ENCODE assay signal across 13 cellular contexts in the genomic region with DNA sequence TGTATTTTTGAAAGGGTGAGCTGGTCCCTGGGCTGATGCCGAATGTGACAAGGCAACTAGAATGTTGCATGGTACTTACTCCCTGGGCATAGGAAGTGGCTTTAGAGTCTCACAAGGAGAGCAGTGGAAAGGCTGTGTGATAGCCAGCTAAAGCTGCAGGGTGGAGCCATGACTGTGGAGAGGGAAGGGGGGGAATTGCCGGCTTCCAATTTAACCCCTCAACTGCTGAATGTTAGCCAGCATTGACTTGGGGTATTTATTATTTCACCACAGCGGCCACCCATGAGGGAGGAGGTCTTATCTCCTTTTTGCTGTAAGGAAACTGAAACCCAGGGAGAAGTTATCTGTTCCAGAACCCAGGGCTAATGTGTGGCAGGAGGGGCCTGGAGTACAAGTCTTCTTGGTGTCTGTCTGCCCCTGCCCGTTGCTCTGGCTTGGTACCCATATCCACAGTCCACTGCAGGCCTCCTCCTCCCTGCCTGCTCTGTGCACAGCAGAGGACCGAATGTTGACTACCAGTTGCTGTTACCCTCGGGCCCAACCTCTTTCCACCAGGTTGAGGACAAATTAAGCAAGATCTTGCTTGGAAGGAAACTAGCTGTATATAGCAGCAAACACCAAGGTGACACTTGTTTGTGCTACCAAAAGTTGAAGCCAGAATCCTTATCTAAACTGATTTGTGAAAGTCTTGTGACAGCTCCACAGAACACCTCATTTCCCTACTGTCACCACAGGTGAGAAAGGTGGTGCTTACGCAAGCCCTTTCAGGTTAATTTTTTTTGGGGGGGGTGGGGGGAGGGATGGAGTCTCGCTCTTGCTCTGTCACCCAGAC. TPM values are rescaled to one million over a fixed set of nuclear protein-coding genes. Genes with fewer than 3 reads are reported as not detected.
DNase-seq lines count a peak whose midpoint lies in the region; ATAC-seq and TF ChIP-seq lines count a peak whose summit lies in the region.
"Had no signal": no experiment of that assay in that cellular context is flagged by ENCODE, and none has a peak within 500 bp of the region (broad histone marks: within the 10 kb centered on the region; RNA-seq: fewer than 3 reads in every experiment).

No MANE protein-coding gene starts in this region.

- peak overlapping the region; percentile 12 to 90 (median 51) for H3K27ac ChIP-seq in Peyer's patch
- peak overlapping the region; percentile 55 for H3K27ac ChIP-seq in mesodermal cell (ENCODE audit: low read depth, low read length, severe bottlenecking)
- H3K27ac ChIP-seq in thoracic aorta: peak overlapping the region; percentile 95 to 96

- TF ChIP-seq CTCF in Peyer's patch (IDR thresholded peaks at IDR 0.05) (no peak), chondrocyte (IDR thresholded peaks at IDR 0.05) (no peak), thoracic aorta (IDR thresholded peaks at IDR 0.05) (no peak)

- no peaks in the 10 kb centered on the region for H3K27me3 Mint-ChIP-seq in chondrocyte (ENCODE audit: low read depth)
- no peaks in the 10 kb centered on the region for H3K27me3 Mint-ChIP-seq in activated T-cell treated with anti-CD3 and anti-CD28 coated beads, Interleukin-2, amount 50 U/mL, for 72 hours (ENCODE audit: low read depth)
- H3K27me3 Mint-ChIP-seq: activated naive CD8-positive, alpha-beta T cell treated with anti-CD3 and anti-CD28 coated beads, Interleukin-2, amount 50 U/mL, for 24 hours had no signal

- no peak for TF ChIP-seq POLR2A in Peyer's patch (IDR thresholded peaks at IDR 0.05)

- peak overlapping the region; percentile 42 for H3K4me3 Mint-ChIP-seq in chondrocyte (ENCODE audit: unreplicated experiment)
- no peak overlapping the region for H3K4me3 Mint-ChIP-seq in activated T-cell treated with anti-CD3 and anti-CD28 coated beads, Interleukin-2, amount 50 U/mL, for 72 hours
- H3K4me3 Mint-ChIP-seq: activated naive CD8-positive, alpha-beta T cell treated with anti-CD3 and anti-CD28 coated beads, Interleukin-2, amount 50 U/mL, for 24 hours had no signal

- WGBS in mesodermal cell (ENCODE audit: insufficient coverage in 2 of 2), 2 experiments: 64 to 66% methylated on average over 3 to 4 of the region's 8 CpGs

- H3K4me1 ChIP-seq in Peyer's patch (peaks cover 0 to 56% (median 3%) of the 10 kb centered on the region in 4 donors), mesodermal cell (ENCODE audit: control insufficient read depth, insufficient read depth, low read length, poor library complexity, severe bottlenecking) (peaks cover 61% of the 10 kb centered on the region), thoracic aorta (ENCODE audit: control insufficient read depth in 1 of 2, low read depth in 2 of 2) (peaks cover 88 to 97% of the 10 kb centered on the region in 2 donors)

- DNase-seq in Peyer's patch (no peak), chondrocyte (ENCODE audit: low spot score) (no peak), thoracic aorta (ENCODE audit: low spot score) (no peak), NCI-H187 (lab: John Stamatoyannopoulos, UW) (no peak)
- DNase-seq in activated T-cell treated with anti-CD3 and anti-CD28 coated beads, Interleukin-2, amount 50 U/mL, for 72 hours: no peak
- DNase-seq: activated CD4-positive, CD25-positive, alpha-beta regulatory T cell treated with anti-CD3 and anti-CD28 coated beads, Interleukin-2, amount 50 U/mL, for 72 hours; activated naive CD8-positive, alpha-beta T cell treated with anti-CD3 and anti-CD28 coated beads, Interleukin-2, amount 50 U/mL, for 24 hours; DND-41; NCI-H1436 treated with DMSO at 0.1 percent for 48 hours had no signal

- H3K36me3 Mint-ChIP-seq in chondrocyte (ENCODE audit: low read depth): peaks cover 3% of the 10 kb centered on the region
- peaks cover 0 to 7% of the 10 kb centered on the region in 2 donors for H3K36me3 Mint-ChIP-seq in activated T-cell treated with anti-CD3 and anti-CD28 coated beads, Interleukin-2, amount 50 U/mL, for 72 hours (ENCODE audit: insufficient read depth in 2 of 2)

- H3K9me3 ChIP-seq in Peyer's patch: no peaks in the 10 kb centered on the region
- no peaks in the 10 kb centered on the region for H3K9me3 ChIP-seq in mesodermal cell (ENCODE audit: control insufficient read depth, low read length)
- H3K9me3 ChIP-seq in thoracic aorta: no peaks in the 10 kb centered on the region

- H3K9me3 Mint-ChIP-seq in chondrocyte (ENCODE audit: low read depth): no peaks in the 10 kb centered on the region
- no peaks in the 10 kb centered on the region for H3K9me3 Mint-ChIP-seq in activated T-cell treated with anti-CD3 and anti-CD28 coated beads, Interleukin-2, amount 50 U/mL, for 72 hours
- H3K9me3 Mint-ChIP-seq: activated naive CD8-positive, alpha-beta T cell treated with anti-CD3 and anti-CD28 coated beads, Interleukin-2, amount 50 U/mL, for 24 hours had no signal

- no peaks in the 10 kb centered on the region for H3K27me3 ChIP-seq in Peyer's patch
- H3K27me3 ChIP-seq in thoracic aorta (replicated peaks; ENCODE audit: insufficient read depth): no peaks in the 10 kb centered on the region

- H3K4me3 ChIP-seq in Peyer's patch (no peak overlapping the region), mesodermal cell (ENCODE audit: extremely low read depth, insufficient read depth, low read length, poor library complexity, severe bottlenecking) (no peak overlapping the region), thoracic aorta (no peak overlapping the region)

- ATAC-seq in thoracic aorta (ENCODE audit: insufficient number of reproducible peaks, low FRiP score, low read depth) (no peak), GM21619 (IDR thresholded peaks at IDR 0.05; ENCODE audit: unreplicated experiment) (no peak), HG02840 (IDR thresholded peaks at IDR 0.05; ENCODE audit: low FRiP score, unreplicated experiment) (no peak)
- ATAC-seq in activated T-cell treated with anti-CD3 and anti-CD28 coated beads, Interleukin-2, amount 50 U/mL, for 72 hours (replicated peaks in 1 of 2): no peak
- ATAC-seq: activated naive CD8-positive, alpha-beta T cell treated with anti-CD3 and anti-CD28 coated beads, Interleukin-2, amount 50 U/mL, for 24 hours; PC-3 had no signal

- no peaks in the 10 kb centered on the region for H3K36me3 ChIP-seq in Peyer's patch
- peaks cover 9% of the 10 kb centered on the region for H3K36me3 ChIP-seq in mesodermal cell (ENCODE audit: control insufficient read depth, insufficient read depth, low read length)
- no peaks in the 10 kb centered on the region for H3K36me3 ChIP-seq in thoracic aorta

- H3K4me1 Mint-ChIP-seq in chondrocyte (ENCODE audit: low read depth): peaks cover 89% of the 10 kb centered on the region
- H3K4me1 Mint-ChIP-seq in activated T-cell treated with anti-CD3 and anti-CD28 coated beads, Interleukin-2, amount 50 U/mL, for 72 hours (ENCODE audit: low read depth): peaks cover 52% of the 10 kb centered on the region

- H3K27ac Mint-ChIP-seq in chondrocyte (ENCODE audit: unreplicated experiment): peak overlapping the region; percentile 97
- no peak overlapping the region for H3K27ac Mint-ChIP-seq in activated T-cell treated with anti-CD3 and anti-CD28 coated beads, Interleukin-2, amount 50 U/mL, for 72 hours
- H3K27ac Mint-ChIP-seq: activated naive CD8-positive, alpha-beta T cell treated with anti-CD3 and anti-CD28 coated beads, Interleukin-2, amount 50 U/mL, for 24 hours had no signal

RNA-seq across cellular contexts. Expression of a gene that starts 37.6 kb away (rescaled TPM):
- total RNA-seq in Peyer's patch (10 to 100 TPM; 38.0 to 78.3 (median 65.8) TPM), chondrocyte (95.3 to 97.1 TPM (median 95.8 TPM) in 3 replicates), thoracic aorta (100 to 1,000 TPM; 123 to 268 TPM)
- 41.2 TPM for polyA plus RNA-seq in mesodermal cell (2013, experiment 1 of 2)
- 35.1 TPM for polyA plus RNA-seq in mesodermal cell (2013, experiment 2 of 2)
- 10 to 100 TPM; 19.6 to 20.1 TPM for total RNA-seq in activated T-cell treated with anti-CD3 and anti-CD28 coated beads, Interleukin-2, amount 50 U/mL, for 72 hours

RNA-seq across cellular contexts. Expression of a gene that starts 55.9 kb away (rescaled TPM):
- not detected for total RNA-seq in Peyer's patch
- not detected in 3 replicates for total RNA-seq in chondrocyte
- polyA plus RNA-seq in mesodermal cell (2013, experiment 1 of 2): not detected
- polyA plus RNA-seq in mesodermal cell (2013, experiment 2 of 2): not detected
- total RNA-seq in thoracic aorta: 1 to 10 TPM in 1 of 2 donors, under 1 TPM in 1; 0.41 to 1.3 TPM
- not detected for total RNA-seq in activated T-cell treated with anti-CD3 and anti-CD28 coated beads, Interleukin-2, amount 50 U/mL, for 72 hours
- total RNA-seq: PC-3 had no signal
